In the genomic region with DNA sequence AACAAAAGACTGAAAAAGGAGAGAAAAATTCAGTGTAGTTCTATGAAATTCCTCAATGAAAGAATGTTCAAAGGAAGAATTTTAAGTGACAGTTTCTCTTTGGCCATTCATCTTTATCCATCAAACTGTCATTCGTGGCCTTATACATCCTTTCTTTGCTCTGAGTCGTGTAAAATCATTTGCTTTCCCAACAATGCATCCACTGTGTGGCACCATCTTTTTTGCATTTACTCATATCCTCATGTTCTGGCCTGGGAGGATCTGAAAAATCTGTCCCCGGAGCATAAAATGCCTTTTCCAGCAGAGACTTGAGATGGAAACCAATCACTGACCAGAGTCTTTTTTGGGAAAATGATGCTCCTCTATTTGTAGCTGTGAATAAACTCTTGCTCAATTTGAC, we compare ENCODE assay signal across 21 cellular contexts.
"Had no signal": no experiment of that assay in that cellular context is flagged by ENCODE, and none has a peak within 500 bp of the region (broad histone marks: within the 10 kb centered on the region; RNA-seq: fewer than 3 reads in every experiment).

No MANE protein-coding gene starts in this region.

- DNase-seq: immature natural killer cell; kidney; left ventricle myocardium inferior; mesendoderm; midbrain; mucosa of descending colon; naive thymus-derived CD4-positive, alpha-beta T cell; ovary; right lobe of liver; stimulated activated CD4-positive, alpha-beta T cell treated with anti-CD3 and anti-CD28 coated beads, Interleukin-1b, Interleukin-23, amount 100 ng/mL, for 48 hours; stimulated activated CD4-positive, alpha-beta T cell treated with anti-CD3 and anti-CD28 coated beads, Interleukin-2, amount 100 ng/mL, for 48 hours; stimulated activated CD4-positive, alpha-beta T cell treated with anti-CD3 and anti-CD28 coated beads, Interleukin-4, amount 100 ng/mL, for 4 hours; stimulated activated CD8-positive, alpha-beta memory T cell treated with anti-CD3 and anti-CD28 coated beads, Interleukin-4, amount 100 ng/mL, for 48 hours; stimulated activated naive CD4-positive, alpha-beta T cell treated with Interleukin-2 at 50 U/mL for 16 hours; stimulated activated naive CD8-positive, alpha-beta T cell treated with anti-CD3 and anti-CD28 coated beads, Interleukin-15, amount 100 ng/mL, for 72 hours; substantia nigra; transverse colon; upper lobe of left lung had no signal

- ATAC-seq: mucosa of descending colon; naive thymus-derived CD4-positive, alpha-beta T cell; natural killer cell treated with Interleukin-12 subunit alpha and Interleukin-12 subunit beta and Interleukin-15 and Interleukin-18, amount 100 ng/mL, for 72 hours; right lobe of liver; stimulated activated memory B cell treated with anti-CD40 and anti-IgM and Interleukin-4, amounts not matched to agents 10 μg/mL and 1 μg/mL and 100 μg/mL, for 72 hours; stimulated activated naive CD8-positive, alpha-beta T cell treated with anti-CD3 and anti-CD28 coated beads, Interleukin-15, amount 100 ng/mL, for 72 hours had no signal

- FAIRE-seq: islet of Langerhans, kidney had no signal
